ENCODE assay signal across 9 cellular contexts in the genomic region with DNA sequence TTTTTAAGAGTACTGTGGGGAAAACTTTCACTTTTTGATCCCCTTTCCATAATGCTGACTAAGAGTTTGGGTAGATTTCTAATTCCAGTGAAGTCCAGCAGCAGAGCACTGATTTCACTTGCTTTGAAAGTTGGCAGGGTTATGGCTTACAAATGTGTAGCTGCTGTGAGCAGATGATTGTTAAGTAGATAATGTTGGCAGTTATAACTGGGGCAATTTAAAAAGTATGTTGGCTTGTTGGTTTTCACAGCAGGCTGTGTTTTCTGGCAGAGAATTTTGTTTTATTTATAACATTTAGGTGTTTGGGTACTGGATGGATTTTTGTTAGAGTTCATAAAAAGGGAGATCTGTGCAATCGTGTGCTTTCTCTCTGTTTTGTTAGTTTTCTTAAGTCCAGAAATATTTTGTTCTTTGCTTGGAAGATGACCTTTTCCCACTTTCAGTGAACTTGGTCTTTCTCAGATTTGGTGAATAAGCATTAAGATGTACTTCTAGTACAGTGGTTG. TPM values are rescaled to one million over a fixed set of nuclear protein-coding genes. Genes with fewer than 3 reads are reported as not detected.
DNase-seq lines count a peak whose midpoint lies in the region; ATAC-seq and TF ChIP-seq lines count a peak whose summit lies in the region.
"Had no signal": no experiment of that assay in that cellular context is flagged by ENCODE, and none has a peak within 500 bp of the region (broad histone marks: within the 10 kb centered on the region; RNA-seq: fewer than 3 reads in every experiment).

No MANE protein-coding gene starts in this region.

- TF ChIP-seq POLR2A in gastrocnemius medialis (IDR thresholded peaks at IDR 0.05): no peak

- H3K4me3 ChIP-seq in Panc1 (ENCODE audit: low read depth in 2 of 2, low read length in 2 of 2) (no peak overlapping the region; a peak in 1 of 4 replicates), fibroblast of mammary gland (ENCODE audit: control insufficient read depth, low read depth, low read length) (no peak overlapping the region), neural progenitor cell (no peak overlapping the region), gastrocnemius medialis (no peak overlapping the region)

- peaks cover 66% of the 10 kb centered on the region for H3K4me1 Mint-ChIP-seq in Calu3 (ENCODE audit: low read depth, unreplicated experiment)
- peaks cover 42% of the 10 kb centered on the region for H3K4me1 Mint-ChIP-seq in neural progenitor cell

- H4K20me1 ChIP-seq in neural progenitor cell (ENCODE audit: low read depth): peaks cover 100% of the 10 kb centered on the region

- no peaks in the 10 kb centered on the region; the same call in 1 of the 2 replicates for H3K36me3 ChIP-seq in Panc1 (ENCODE audit: control insufficient read depth, insufficient read depth, low read length)
- no peaks in the 10 kb centered on the region for H3K36me3 ChIP-seq in neural progenitor cell
- no peaks in the 10 kb centered on the region for H3K36me3 ChIP-seq in gastrocnemius medialis

- peak overlapping the region; percentile 63 for H3K4me3 Mint-ChIP-seq in Calu3 (ENCODE audit: low read depth, unreplicated experiment)
- H3K4me3 Mint-ChIP-seq in neural progenitor cell: no peak overlapping the region

- CTCF ChIA-PET in Calu3 (lab: Charles Lee) (interaction anchor here (0.7 kb wide), 1 partner anchor 150 kb away, joined by 3 read pairs; no protein-coding TSS in a partner anchor), Panc1 (lab: Charles Lee) (no interaction called here)

- peak; percentile 58; the same call in 1 of the 2 replicates for ATAC-seq in Panc1
- ATAC-seq in gastrocnemius medialis: no peak

- peak overlapping the region; percentile 82 for H3K27ac ChIP-seq in Panc1 (ENCODE audit: low read length)
- no peak overlapping the region for H3K27ac ChIP-seq in neural progenitor cell
- H3K27ac ChIP-seq in gastrocnemius medialis: peak overlapping the region in 1 of 4 donors; percentile 49

- H3K9me3 Mint-ChIP-seq in Calu3 (ENCODE audit: low read depth, unreplicated experiment) (no peaks in the 10 kb centered on the region), neural progenitor cell (peaks cover 10% of the 10 kb centered on the region)

- H3F3A ChIP-seq in neural progenitor cell (ENCODE audit: low read depth): no peaks in the 10 kb centered on the region

- no peak for TF ChIP-seq CTCF in Calu3 (IDR thresholded peaks at IDR 0.05; ENCODE audit: unreplicated experiment)
- TF ChIP-seq CTCF in Panc1 (IDR thresholded peaks at IDR 0.05): no peak
- TF ChIP-seq CTCF in fibroblast of mammary gland (conservative IDR thresholded peaks at IDR 0.05; ENCODE audit: control insufficient read depth, insufficient read depth, low read depth, low read length): no peak
- TF ChIP-seq CTCF in neural progenitor cell (IDR thresholded peaks at IDR 0.05): no peak
- no peak for TF ChIP-seq CTCF in gastrocnemius medialis (IDR thresholded peaks at IDR 0.05 in 4 of 5, conservative IDR thresholded peaks at IDR 0.05 in 1 of 5)

- no peak overlapping the region for H3K4me2 ChIP-seq in neural progenitor cell

- no peak overlapping the region for H3K9ac ChIP-seq in neural progenitor cell

- in situ Hi-C loops in Panc1 (cut with HindIII; ENCODE audit: low pct_unique_long_range_greater_than_20kb, low sequenced_read_pairs): no loop called here
- in situ Hi-C loops in gastrocnemius medialis (cut with MboI; ENCODE audit: low sequenced_read_pairs in 4 of 4): no loop called here

- H3K27me3 Mint-ChIP-seq in Calu3 (ENCODE audit: unreplicated experiment) (no peaks in the 10 kb centered on the region), neural progenitor cell (ENCODE audit: insufficient read depth, low read depth) (no peaks in the 10 kb centered on the region)

- BruUV-seq in Calu3 (replicated peaks; lab: Mats Ljungman, UMichigan): no TSS peak
- no TSS peak for BruUV-seq in Panc1 (replicated peaks; lab: Mats Ljungman, UMichigan)

- peaks cover 4% of the 10 kb centered on the region for H3K36me3 Mint-ChIP-seq in Calu3 (ENCODE audit: insufficient read depth, unreplicated experiment)
- H3K36me3 Mint-ChIP-seq in neural progenitor cell: peaks cover 2% of the 10 kb centered on the region

- H3K9me3 ChIP-seq in Panc1 (ENCODE audit: control insufficient read depth, insufficient read depth, low read depth, low read length) (peaks cover 4% of the 10 kb centered on the region; the same call in 1 of the 2 replicates), neural progenitor cell (ENCODE audit: low read depth) (no peaks in the 10 kb centered on the region), gastrocnemius medialis (no peaks in the 10 kb centered on the region)

- DNase-seq in Calu3: no peak
- no peak for DNase-seq in Panc1 (ENCODE audit: low read depth, low spot score)
- peak; percentile 83 for DNase-seq in fibroblast of mammary gland (ENCODE audit: low read depth)
- DNase-seq in neural progenitor cell (ENCODE audit: low spot score): no peak
- no peak for DNase-seq in OCI-M2 (lab: John Stamatoyannopoulos, UW; ENCODE audit: unreplicated experiment)
- DNase-seq in activated naive CD4-positive, alpha-beta T cell (lab: John Stamatoyannopoulos, UW): no peak
- DNase-seq in gastrocnemius medialis: no peak
- DNase-seq in Kasumi-1 (lab: John Stamatoyannopoulos, UW): no peak
- DNase-seq: aorta had no signal

- intact Hi-C loops in Calu3 (cut with micrococcal nuclease; ENCODE audit: unreplicated experiment): loop anchor here (2.0 kb wide), 1 partner anchor 25 kb away; no protein-coding TSS in a partner anchor
- intact Hi-C loops in Panc1 (cut with micrococcal nuclease; ENCODE audit: unreplicated experiment): no loop called here
- intact Hi-C loops in gastrocnemius medialis (cut with DNase I; ENCODE audit: low total_unique reads): no loop called here

- no peak overlapping the region for H2AFZ ChIP-seq in neural progenitor cell (replicated peaks)

- no peaks in the 10 kb centered on the region for H3K27me3 ChIP-seq in Panc1 (ENCODE audit: control insufficient read depth, insufficient read depth, low read length)
- H3K27me3 ChIP-seq in neural progenitor cell: no peaks in the 10 kb centered on the region
- H3K27me3 ChIP-seq in gastrocnemius medialis: no peaks in the 10 kb centered on the region

- H3K79me2 ChIP-seq in neural progenitor cell (ENCODE audit: low read depth): peaks cover 100% of the 10 kb centered on the region

- POLR2A ChIA-PET in Panc1 (lab: Charles Lee): no interaction called here

- H3K4me1 ChIP-seq in Panc1 (ENCODE audit: control insufficient read depth, insufficient read depth, low read length): peaks cover 59% of the 10 kb centered on the region
- peaks cover 47% of the 10 kb centered on the region for H3K4me1 ChIP-seq in neural progenitor cell
- H3K4me1 ChIP-seq in gastrocnemius medialis: peaks cover 48 to 56% of the 10 kb centered on the region in 2 donors

- H3K27ac Mint-ChIP-seq in Calu3 (ENCODE audit: unreplicated experiment) (peak overlapping the region; percentile 81), neural progenitor cell (peak overlapping the region; percentile 1)

RNA-seq across cellular contexts. Expression of gene AFDN, which starts 31.4 kb away (rescaled TPM):
- total RNA-seq in Calu3 (2022) (226 and 237 TPM in 2 replicates), Panc1 (2021; ENCODE audit: unreplicated experiment) (143 TPM), neural progenitor cell (ENCODE audit: low replicate concordance) (261 and 357 TPM in 2 replicates), gastrocnemius medialis (10 to 100 TPM; 22.2 to 66.0 (median 30.0) TPM)
- polyA plus RNA-seq in Panc1 (2012; ENCODE audit: insufficient read length): 104 TPM
